In the genomic region with DNA sequence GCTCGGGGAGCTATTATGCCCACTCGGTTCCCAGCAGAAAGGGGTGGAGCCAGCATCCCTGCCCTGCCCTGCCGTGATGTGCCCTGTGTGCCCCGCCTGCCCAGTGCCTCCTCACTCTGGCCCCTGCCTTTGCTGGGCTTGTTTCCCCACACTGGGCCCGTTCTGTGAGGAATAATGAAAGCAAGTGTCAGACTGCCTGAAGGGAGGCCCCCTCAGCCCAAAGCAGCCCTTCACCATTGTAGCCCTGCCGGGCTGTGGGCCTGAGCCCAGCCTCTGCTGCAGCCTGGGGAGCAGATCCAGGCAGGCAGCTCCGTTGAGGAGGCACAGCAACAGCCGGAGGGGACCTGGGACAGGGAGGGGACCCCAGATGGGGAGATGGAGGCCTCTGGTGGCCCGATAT, we compare ENCODE assay signal across 20 cellular contexts. TPM values are rescaled to one million over a fixed set of nuclear protein-coding genes. Genes with fewer than 3 reads are reported as not detected.
DNase-seq lines count a peak whose midpoint lies in the region; ATAC-seq, FAIRE-seq and TF ChIP-seq lines count a peak whose summit lies in the region.
"Had no signal": no experiment of that assay in that cellular context is flagged by ENCODE, and none has a peak within 500 bp of the region (broad histone marks: within the 10 kb centered on the region; RNA-seq: fewer than 3 reads in every experiment).

No MANE protein-coding gene starts in this region.

- H2AFZ ChIP-seq in GM23338 (no peak overlapping the region), HepG2 (ENCODE audit: low read length) (no peak overlapping the region), GM23248 (no peak overlapping the region)

- ATAC-seq in GM23338 = peak; percentile 27
- peak; percentile 26; the same call in 2 of the 3 replicates for ATAC-seq in HepG2
- ATAC-seq in GM21447 (IDR thresholded peaks at IDR 0.05; ENCODE audit: unreplicated experiment) = no peak
- no peak for ATAC-seq in HG03025 (IDR thresholded peaks at IDR 0.05; ENCODE audit: low FRiP score, unreplicated experiment)
- ATAC-seq: CD8-positive, alpha-beta T cell had no signal

- no peak overlapping the region for H3K4me3 ChIP-seq in GM23338
- H3K4me3 ChIP-seq in HepG2 (replicated peaks in 1 of 3; ENCODE audit: insufficient read depth in 1 of 3, low read depth in 2 of 3, low read length in 3 of 3) = no peak overlapping the region
- H3K4me3 ChIP-seq in GM23248 = no peak overlapping the region

- H3K4me3 Mint-ChIP-seq in GM23338 = no peak overlapping the region
- H3K4me3 Mint-ChIP-seq: CD14-positive monocyte; CD8-positive, alpha-beta T cell had no signal

- FAIRE-seq in HepG2 (lab: Jason Lieb, UNC) = no peak
- FAIRE-seq: H1 had no signal

- H3K9me3 Mint-ChIP-seq in GM23338 = no peaks in the 10 kb centered on the region
- H3K9me3 Mint-ChIP-seq: CD8-positive, alpha-beta T cell had no signal

- TF ChIP-seq CTCF in GM23338 (conservative IDR thresholded peaks at IDR 0.05; ENCODE audit: low read depth in 2 of 2) (no peak), HepG2 (CRISPR knock-in tag; IDR thresholded peaks at IDR 0.05) (no peak)

- H3K36me3 Mint-ChIP-seq in GM23338 (ENCODE audit: low read depth) = no peaks in the 10 kb centered on the region
- H3K36me3 Mint-ChIP-seq: CD14-positive monocyte; CD8-positive, alpha-beta T cell had no signal

- H3K4me1 ChIP-seq in GM23338 (ENCODE audit: insufficient read depth) = peaks cover 5% of the 10 kb centered on the region; the same call in 1 of the 2 replicates
- no peaks in the 10 kb centered on the region for H3K4me1 ChIP-seq in HepG2 (ENCODE audit: insufficient read depth, low read length)
- no peaks in the 10 kb centered on the region for H3K4me1 ChIP-seq in GM23248 (ENCODE audit: insufficient read depth)

- no peaks in the 10 kb centered on the region for H3K27me3 ChIP-seq in GM23338 (ENCODE audit: insufficient read depth)
- peaks cover 2 to 5% of the 10 kb centered on the region in 2 experiments; a peak in 2 of 5 replicates for H3K27me3 ChIP-seq in HepG2 (ENCODE audit: control insufficient read depth in 1 of 2, insufficient read depth in 2 of 2, low read length in 2 of 2)
- no peaks in the 10 kb centered on the region for H3K27me3 ChIP-seq in GM23248 (replicated peaks; ENCODE audit: insufficient read depth)

- peaks cover 7% of the 10 kb centered on the region; the same call in 2 of the 3 replicates for H3K4me1 Mint-ChIP-seq in GM23338

- H3K9me2 ChIP-seq in GM23338 (ENCODE audit: insufficient read depth) (no peaks in the 10 kb centered on the region), GM23248 (ENCODE audit: insufficient read depth) (no peaks in the 10 kb centered on the region)

- H3K79me2 ChIP-seq in GM23338 (replicated peaks; ENCODE audit: insufficient read depth) = no peaks in the 10 kb centered on the region
- no peaks in the 10 kb centered on the region for H3K79me2 ChIP-seq in HepG2 (ENCODE audit: insufficient read depth, low read length)
- no peaks in the 10 kb centered on the region for H3K79me2 ChIP-seq in GM23248 (ENCODE audit: insufficient read depth)

- H3K4me2 ChIP-seq in GM23338 (no peak overlapping the region), HepG2 (ENCODE audit: low read depth, low read length) (no peak overlapping the region), GM23248 (ENCODE audit: unreplicated experiment) (no peak overlapping the region)
- H3K4me2 ChIP-seq: KMS-11 had no signal

- no TSS peak for BruUV-seq in HepG2 (replicated peaks; lab: Mats Ljungman, UMichigan)

- DNase-seq in AG20443 (ENCODE audit: low spot score) (peak; percentile 7), GM23338 (ENCODE audit: low spot score) (no peak), NCI-H2227 treated with DMSO at 0.1 percent for 48 hours (lab: John Stamatoyannopoulos, UW) (peak; percentile 28), HepG2 (ENCODE audit: low spot score) (no peak), GM23248 (no peak), activated gamma-delta T cell (lab: John Stamatoyannopoulos, UW) (no peak)
- DNase-seq: CD8-positive, alpha-beta T cell; COR-L47; DND-41; GDM1; HCEC 1CT had no signal

- TF ChIP-seq RAD21 in HepG2 (CRISPR knock-in tag; IDR thresholded peaks at IDR 0.05) = no peak

- H3K9me3 ChIP-seq in HepG2 (ENCODE audit: low read length) = no peaks in the 10 kb centered on the region
- no peaks in the 10 kb centered on the region for H3K9me3 ChIP-seq in GM23248 (ENCODE audit: low read depth)

- no peak for TF ChIP-seq POLR2A in HepG2 (IDR thresholded peaks at IDR 0.05; ENCODE audit: insufficient read depth in 1 of 2, low read depth in 2 of 2, low read length in 2 of 2)

- H3F3A ChIP-seq in GM23338 (replicated peaks; ENCODE audit: low read depth) (no peaks in the 10 kb centered on the region), GM23248 (ENCODE audit: insufficient read depth) (no peaks in the 10 kb centered on the region)

- H4K20me1 ChIP-seq in GM23338 (replicated peaks; ENCODE audit: insufficient read depth) (no peaks in the 10 kb centered on the region), HepG2 (ENCODE audit: insufficient read depth, low read length) (no peaks in the 10 kb centered on the region), GM23248 (ENCODE audit: insufficient read depth) (no peaks in the 10 kb centered on the region)

- H3K27ac Mint-ChIP-seq in GM23338 = no peak overlapping the region
- H3K27ac Mint-ChIP-seq: CD14-positive monocyte; CD8-positive, alpha-beta T cell had no signal

- H3K27ac ChIP-seq in GM23338 (ENCODE audit: low read depth) = no peak overlapping the region
- H3K27ac ChIP-seq in HepG2 (ENCODE audit: extremely low read length, insufficient read depth, low read length) = no peak overlapping the region
- H3K27ac ChIP-seq in GM23248 = no peak overlapping the region
- H3K27ac ChIP-seq: KMS-11 had no signal

- intact Hi-C loops in HepG2 (cut with micrococcal nuclease; ENCODE audit: unreplicated experiment) = no loop called here

- POLR2A ChIA-PET in HepG2 (lab: Yijun Ruan, JAX) = no interaction called here

- H3K27me3 Mint-ChIP-seq in GM23338 (ENCODE audit: insufficient read depth, low read depth, poor library complexity) = peaks cover 1% of the 10 kb centered on the region

- CTCF ChIA-PET in HepG2 (lab: Yijun Ruan, JAX; ENCODE audit: low intra/inter-chr PET ratio, low total read pairs) = no interaction called here

- H3K36me3 ChIP-seq in GM23338 (ENCODE audit: insufficient read depth) (no peaks in the 10 kb centered on the region), HepG2 (replicated peaks in 1 of 2; ENCODE audit: control insufficient read depth in 1 of 2, insufficient read depth in 2 of 2, low read length in 2 of 2) (no peaks in the 10 kb centered on the region), GM23248 (ENCODE audit: low read depth) (no peaks in the 10 kb centered on the region)

- TF ChIP-seq EP300 in HepG2 (IDR thresholded peaks at IDR 0.05; ENCODE audit: low read depth in 2 of 2, low read length in 2 of 2) = no peak
- TF ChIP-seq EP300 in HepG2 (CRISPR knock-in tag; IDR thresholded peaks at IDR 0.05; ENCODE audit: borderline replicate concordance) = no peak

- WGBS in HepG2 (ENCODE audit: low lambda C conversion rate) = 21% methylated on average over 6 of the region's 9 CpGs
- 68 to 79% methylated on average over 9 of the region's 9 CpGs for WGBS in GM23248 (ENCODE audit: low coverage in 1 of 2, low lambda C conversion rate in 2 of 2, missing lambda C conversion rate in 2 of 2), 2 experiments

- in situ Hi-C loops in HepG2 (cut with HindIII; ENCODE audit: extremely low pct_ligation_motif_present, low pct_unique_long_range_greater_than_20kb) (no loop called here), GM23248 (cut with MboI) (loop anchor here (25.0 kb wide), 1 partner anchor 97 kb away; no protein-coding TSS in a partner anchor)

- no peak overlapping the region for H3K9ac ChIP-seq in HepG2 (ENCODE audit: insufficient read depth, low read depth, low read length)
- no peak overlapping the region for H3K9ac ChIP-seq in GM23248
- H3K9ac ChIP-seq: KMS-11 had no signal

RNA-seq across cellular contexts. Expression of a gene that starts 20.2 kb away (rescaled TPM):
- total RNA-seq in GM23338 (2014; rRNA removed; shearing (Covaris generic)) = 2.4 and 2.8 TPM in 2 replicates
- polyA plus RNA-seq in GM23338 (2016; fragmentation: Nextera tagmentation; extraction: Ambion mirVana) (4.6 and 6.3 TPM in 2 replicates), HepG2 (2011; rRNA removed) (not detected in 2 replicates), GM23248 (2016; fragmentation: Nextera tagmentation; extraction: Ambion mirVana) (2.2 and 2.5 TPM in 2 replicates)
- not detected in 2 replicates for total RNA-seq in HepG2 (2016; rRNA removed; fragmentation: Illumina TruSeq; extraction: Trizol)
- not detected in 2 replicates for total RNA-seq in HepG2 (2016; cell fraction: cytosol; rRNA removed; fragmentation: Illumina TruSeq; extraction: Trizol; ENCODE audit: low read depth)
- total RNA-seq in HepG2 (2016; cell fraction: insoluble cytoplasmic fraction; rRNA removed; fragmentation: Illumina TruSeq; extraction: Trizol) = not detected in 2 replicates
- not detected in 2 replicates for total RNA-seq in HepG2 (2016; cell fraction: membrane; rRNA removed; fragmentation: Illumina TruSeq; extraction: Trizol)
- total RNA-seq in HepG2 (2016; cell fraction: nucleus; rRNA removed; fragmentation: Illumina TruSeq; extraction: Trizol) = not detected in 2 replicates
- polyA plus RNA-seq in HepG2 (2011; cell fraction: cytosol; rRNA removed) = not detected in 2 replicates
- polyA plus RNA-seq in HepG2 (2011; cell fraction: nucleus; rRNA removed) = not detected in 2 replicates
- not detected in 2 replicates for polyA plus RNA-seq in HepG2 (2012)
- polyA plus RNA-seq in HepG2 (2016; cell fraction: cytosol; fragmentation: Illumina TruSeq; extraction: Trizol; ENCODE audit: low read depth) = not detected in 2 replicates
- polyA plus RNA-seq in HepG2 (2016; cell fraction: insoluble cytoplasmic fraction; fragmentation: Illumina TruSeq; extraction: Trizol; ENCODE audit: low read depth) = not detected in 2 replicates
- not detected in 2 replicates for polyA plus RNA-seq in HepG2 (2016; cell fraction: membrane; fragmentation: Illumina TruSeq; extraction: Trizol; ENCODE audit: low read depth)
- polyA plus RNA-seq in HepG2 (2016; cell fraction: nucleus; fragmentation: Illumina TruSeq; extraction: Trizol; ENCODE audit: insufficient read depth, low read depth) = not detected in 2 replicates
- 0.12 TPM in 1 of 2 replicates, not detected in the other for polyA minus RNA-seq in HepG2 (2011; rRNA and poly(A)+ RNA removed; ENCODE audit: low replicate concordance)
- polyA minus RNA-seq in HepG2 (2011; cell fraction: cytosol; rRNA and poly(A)+ RNA removed) = not detected in 2 replicates
- polyA minus RNA-seq in HepG2 (2011; cell fraction: nucleus; rRNA and poly(A)+ RNA removed) = not detected in 2 replicates
- 0.51 and 0.65 TPM in 2 replicates for total RNA-seq in GM23248 (2014; rRNA removed; shearing (Covaris generic))
- total RNA-seq: A172, HT-29 had no signal

RNA-seq across cellular contexts. Expression of a gene that starts 21.4 kb away (rescaled TPM):
- total RNA-seq in GM23338 (2014; rRNA removed; shearing (Covaris generic)) = not detected in 2 replicates
- polyA plus RNA-seq in GM23338 (2016; fragmentation: Nextera tagmentation; extraction: Ambion mirVana) = not detected in 2 replicates
- not detected in 2 replicates for total RNA-seq in HepG2 (2016; rRNA removed; fragmentation: Illumina TruSeq; extraction: Trizol)
- total RNA-seq in HepG2 (2016; cell fraction: cytosol; rRNA removed; fragmentation: Illumina TruSeq; extraction: Trizol; ENCODE audit: low read depth) = not detected in 2 replicates
- not detected in 2 replicates for total RNA-seq in HepG2 (2016; cell fraction: insoluble cytoplasmic fraction; rRNA removed; fragmentation: Illumina TruSeq; extraction: Trizol)
- total RNA-seq in HepG2 (2016; cell fraction: membrane; rRNA removed; fragmentation: Illumina TruSeq; extraction: Trizol) = not detected in 2 replicates
- total RNA-seq in HepG2 (2016; cell fraction: nucleus; rRNA removed; fragmentation: Illumina TruSeq; extraction: Trizol) = not detected in 2 replicates
- polyA plus RNA-seq in HepG2 (2011; rRNA removed) = not detected in 2 replicates
- polyA plus RNA-seq in HepG2 (2011; cell fraction: cytosol; rRNA removed) = not detected in 2 replicates
- not detected in 2 replicates for polyA plus RNA-seq in HepG2 (2011; cell fraction: nucleus; rRNA removed)
- not detected in 2 replicates for polyA plus RNA-seq in HepG2 (2012)
- polyA plus RNA-seq in HepG2 (2016; cell fraction: cytosol; fragmentation: Illumina TruSeq; extraction: Trizol; ENCODE audit: low read depth) = not detected in 2 replicates
- not detected in 2 replicates for polyA plus RNA-seq in HepG2 (2016; cell fraction: insoluble cytoplasmic fraction; fragmentation: Illumina TruSeq; extraction: Trizol; ENCODE audit: low read depth)
- polyA plus RNA-seq in HepG2 (2016; cell fraction: membrane; fragmentation: Illumina TruSeq; extraction: Trizol; ENCODE audit: low read depth) = not detected in 2 replicates
- polyA plus RNA-seq in HepG2 (2016; cell fraction: nucleus; fragmentation: Illumina TruSeq; extraction: Trizol; ENCODE audit: insufficient read depth, low read depth) = not detected in 2 replicates
- not detected in 2 replicates for polyA minus RNA-seq in HepG2 (2011; rRNA and poly(A)+ RNA removed; ENCODE audit: low replicate concordance)
- not detected in 2 replicates for polyA minus RNA-seq in HepG2 (2011; cell fraction: cytosol; rRNA and poly(A)+ RNA removed)
- polyA minus RNA-seq in HepG2 (2011; cell fraction: nucleus; rRNA and poly(A)+ RNA removed) = not detected in 2 replicates
- total RNA-seq in GM23248 (2014; rRNA removed; shearing (Covaris generic)) = not detected in 2 replicates
- 0.13 TPM in 1 of 2 replicates, not detected in the other for polyA plus RNA-seq in GM23248 (2016; fragmentation: Nextera tagmentation; extraction: Ambion mirVana)
- total RNA-seq: A172; CD8-positive, alpha-beta T cell; H1; HT-29 had no signal
- polyA plus RNA-seq: AG04450, BJ, H1 had no signal

Comparison
In these comparisons a context has a peak if more than half of its experiments do, and no peak if none do; other contexts are left out.
1. DNase-seq: peak in AG20443 (single experiment) and NCI-H2227 treated with DMSO at 0.1 percent for 48 hours (single experiment); none in GM23338 (single experiment), HepG2 (single experiment), GM23248 (single experiment) and activated gamma-delta T cell (single experiment).
2. ATAC-seq: peak in GM23338 (single experiment) and HepG2 (single experiment); none in GM21447 (single experiment) and HG03025 (single experiment).